ENCODE assay signal across 1 cellular context in the genomic region with DNA sequence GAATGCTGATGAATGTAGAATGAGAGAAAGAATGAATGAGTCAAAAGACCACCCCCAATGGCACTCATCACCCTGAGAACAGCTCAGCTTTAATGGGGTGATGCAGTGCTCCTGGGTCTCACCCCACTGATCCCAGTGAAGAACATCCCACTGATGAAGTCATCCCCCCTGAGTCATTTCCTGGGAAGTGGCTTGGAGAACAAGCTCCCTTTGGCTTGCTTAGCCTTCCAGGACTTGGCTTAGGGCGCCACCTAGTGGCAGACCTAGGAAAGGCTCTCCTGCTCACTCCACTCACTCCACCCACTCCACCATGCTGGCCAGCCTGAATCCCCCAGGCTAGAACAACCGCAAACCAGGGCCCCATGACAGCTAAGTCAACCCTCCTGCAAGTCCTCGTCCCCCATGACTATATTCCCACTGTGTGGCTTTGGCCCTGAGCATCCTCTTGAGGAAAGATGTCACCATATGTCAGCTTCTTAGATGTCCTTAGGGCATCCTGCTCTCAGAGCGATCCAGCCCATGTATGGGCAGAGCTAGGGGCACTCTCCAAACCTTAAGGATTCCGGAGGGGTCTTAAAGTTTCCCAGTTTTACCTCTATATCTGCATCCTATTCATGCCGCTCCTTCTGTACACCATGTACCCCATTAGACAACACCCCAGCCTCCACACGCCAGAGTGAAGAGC.
TF ChIP-seq lines count a peak whose summit lies in the region.

No MANE protein-coding gene starts in this region.

TF ChIP-seq in GM12878, 131 proteins besides CTCF, POLR2A, EP300 and RAD21:
- TF ChIP-seq ZSCAN29 (IDR thresholded peaks at IDR 0.05) (0 out of 2 replicates have a peak, but pooled peaks have one; percentile 3), POLR2AphosphoS2 (IDR thresholded peaks at IDR 0.05; ENCODE audit: low read depth, low read length) (no peak), IKZF2 (IDR thresholded peaks at IDR 0.05) (peak; percentile 81 to 83), ZNF207 (IDR thresholded peaks at IDR 0.05; ENCODE audit: borderline replicate concordance) (0 out of 2 replicates have a peak, but pooled peaks have one; percentile 45), SIN3A (IDR thresholded peaks at IDR 0.05; ENCODE audit: low read depth, low read length) (no peak), CHD2 (IDR thresholded peaks at IDR 0.05; ENCODE audit: borderline replicate concordance, low read depth, low read length) (0 out of 2 replicates have a peak, but pooled peaks have one; percentile 35), RELA (IDR thresholded peaks at IDR 0.05; ENCODE audit: borderline replicate concordance, partially characterized antibody) (peak; percentile 6), NBN (IDR thresholded peaks at IDR 0.05) (peak; percentile 66; the same call in 1 of the 2 replicates), ETV6 (conservative IDR thresholded peaks at IDR 0.05 in 1 of 2, IDR thresholded peaks at IDR 0.05 in 1 of 2; ENCODE audit: borderline replicate concordance in 1 of 2, low read depth in 1 of 2) (no peak), ATF7 (IDR thresholded peaks at IDR 0.05; ENCODE audit: low read depth) (peak; percentile 63), ESRRA (IDR thresholded peaks at IDR 0.05; ENCODE audit: low read length) (no peak), SMC3 (IDR thresholded peaks at IDR 0.05; ENCODE audit: borderline replicate concordance, low read length) (peak; percentile 97), POU2F2 (IDR thresholded peaks at IDR 0.05; ENCODE audit: borderline replicate concordance, low read depth, low read length) (0 out of 3 replicates have a peak, but pooled peaks have one; percentile 41), GATAD2B (conservative IDR thresholded peaks at IDR 0.05; ENCODE audit: low read depth) (peak; percentile 24; the same call in 1 of the 2 replicates), MTA2 (IDR thresholded peaks at IDR 0.05; ENCODE audit: low read depth) (peak; percentile 44; the same call in 1 of the 2 replicates), EED (IDR thresholded peaks at IDR 0.05; ENCODE audit: low read depth) (peak; percentile 91), PAX8 (IDR thresholded peaks at IDR 0.05) (no peak), IRF4 (IDR thresholded peaks at IDR 0.05; ENCODE audit: low read depth, low read length) (0 out of 2 replicates have a peak, but pooled peaks have one; percentile 35), PAX5 (IDR thresholded peaks at IDR 0.05; ENCODE audit: borderline replicate concordance, low read depth, low read length) (peak; percentile 40; the same call in 1 of the 2 replicates), YY1 (IDR thresholded peaks at IDR 0.05; ENCODE audit: low read depth, low read length) (peak; percentile 81; the same call in 1 of the 2 replicates), EGR1 (IDR thresholded peaks at IDR 0.05; ENCODE audit: borderline replicate concordance in 1 of 2, low read depth in 2 of 2, low read length in 2 of 2) (peak in 1 of 2 experiments; percentile 28; a peak in 1 of 3 replicates), JUNB (IDR thresholded peaks at IDR 0.05) (peak; percentile 19), IKZF1 (conservative IDR thresholded peaks at IDR 0.05) (peak; percentile 91), ZNF24 (IDR thresholded peaks at IDR 0.05) (peak; percentile 87)
- TF ChIP-seq, protein P1, sequence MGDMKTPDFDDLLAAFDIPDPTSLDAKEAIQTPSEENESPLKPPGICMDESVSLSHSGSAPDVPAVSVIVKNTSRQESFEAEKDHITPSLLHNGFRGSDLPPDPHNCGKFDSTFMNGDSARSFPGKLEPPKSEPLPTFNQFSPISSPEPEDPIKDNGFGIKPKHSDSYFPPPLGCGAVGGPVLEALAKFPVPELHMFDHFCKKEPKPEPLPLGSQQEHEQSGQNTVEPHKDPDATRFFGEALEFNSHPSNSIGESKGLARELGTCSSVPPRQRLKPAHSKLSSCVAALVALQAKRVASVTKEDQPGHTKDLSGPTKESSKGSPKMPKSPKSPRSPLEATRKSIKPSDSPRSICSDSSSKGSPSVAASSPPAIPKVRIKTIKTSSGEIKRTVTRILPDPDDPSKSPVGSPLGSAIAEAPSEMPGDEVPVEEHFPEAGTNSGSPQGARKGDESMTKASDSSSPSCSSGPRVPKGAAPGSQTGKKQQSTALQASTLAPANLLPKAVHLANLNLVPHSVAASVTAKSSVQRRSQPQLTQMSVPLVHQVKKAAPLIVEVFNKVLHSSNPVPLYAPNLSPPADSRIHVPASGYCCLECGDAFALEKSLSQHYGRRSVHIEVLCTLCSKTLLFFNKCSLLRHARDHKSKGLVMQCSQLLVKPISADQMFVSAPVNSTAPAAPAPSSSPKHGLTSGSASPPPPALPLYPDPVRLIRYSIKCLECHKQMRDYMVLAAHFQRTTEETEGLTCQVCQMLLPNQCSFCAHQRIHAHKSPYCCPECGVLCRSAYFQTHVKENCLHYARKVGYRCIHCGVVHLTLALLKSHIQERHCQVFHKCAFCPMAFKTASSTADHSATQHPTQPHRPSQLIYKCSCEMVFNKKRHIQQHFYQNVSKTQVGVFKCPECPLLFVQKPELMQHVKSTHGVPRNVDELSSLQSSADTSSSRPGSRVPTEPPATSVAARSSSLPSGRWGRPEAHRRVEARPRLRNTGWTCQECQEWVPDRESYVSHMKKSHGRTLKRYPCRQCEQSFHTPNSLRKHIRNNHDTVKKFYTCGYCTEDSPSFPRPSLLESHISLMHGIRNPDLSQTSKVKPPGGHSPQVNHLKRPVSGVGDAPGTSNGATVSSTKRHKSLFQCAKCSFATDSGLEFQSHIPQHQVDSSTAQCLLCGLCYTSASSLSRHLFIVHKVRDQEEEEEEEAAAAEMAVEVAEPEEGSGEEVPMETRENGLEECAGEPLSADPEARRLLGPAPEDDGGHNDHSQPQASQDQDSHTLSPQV (IDR thresholded peaks at IDR 0.05), result peak; percentile 63; the same call in 1 of the 2 replicates
- TF ChIP-seq, protein P2, sequence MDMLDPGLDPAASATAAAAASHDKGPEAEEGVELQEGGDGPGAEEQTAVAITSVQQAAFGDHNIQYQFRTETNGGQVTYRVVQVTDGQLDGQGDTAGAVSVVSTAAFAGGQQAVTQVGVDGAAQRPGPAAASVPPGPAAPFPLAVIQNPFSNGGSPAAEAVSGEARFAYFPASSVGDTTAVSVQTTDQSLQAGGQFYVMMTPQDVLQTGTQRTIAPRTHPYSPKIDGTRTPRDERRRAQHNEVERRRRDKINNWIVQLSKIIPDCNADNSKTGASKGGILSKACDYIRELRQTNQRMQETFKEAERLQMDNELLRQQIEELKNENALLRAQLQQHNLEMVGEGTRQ (IDR thresholded peaks at IDR 0.05; ENCODE audit: borderline replicate concordance, low read depth, low read length), result no peak
- TF ChIP-seq, protein P3, sequence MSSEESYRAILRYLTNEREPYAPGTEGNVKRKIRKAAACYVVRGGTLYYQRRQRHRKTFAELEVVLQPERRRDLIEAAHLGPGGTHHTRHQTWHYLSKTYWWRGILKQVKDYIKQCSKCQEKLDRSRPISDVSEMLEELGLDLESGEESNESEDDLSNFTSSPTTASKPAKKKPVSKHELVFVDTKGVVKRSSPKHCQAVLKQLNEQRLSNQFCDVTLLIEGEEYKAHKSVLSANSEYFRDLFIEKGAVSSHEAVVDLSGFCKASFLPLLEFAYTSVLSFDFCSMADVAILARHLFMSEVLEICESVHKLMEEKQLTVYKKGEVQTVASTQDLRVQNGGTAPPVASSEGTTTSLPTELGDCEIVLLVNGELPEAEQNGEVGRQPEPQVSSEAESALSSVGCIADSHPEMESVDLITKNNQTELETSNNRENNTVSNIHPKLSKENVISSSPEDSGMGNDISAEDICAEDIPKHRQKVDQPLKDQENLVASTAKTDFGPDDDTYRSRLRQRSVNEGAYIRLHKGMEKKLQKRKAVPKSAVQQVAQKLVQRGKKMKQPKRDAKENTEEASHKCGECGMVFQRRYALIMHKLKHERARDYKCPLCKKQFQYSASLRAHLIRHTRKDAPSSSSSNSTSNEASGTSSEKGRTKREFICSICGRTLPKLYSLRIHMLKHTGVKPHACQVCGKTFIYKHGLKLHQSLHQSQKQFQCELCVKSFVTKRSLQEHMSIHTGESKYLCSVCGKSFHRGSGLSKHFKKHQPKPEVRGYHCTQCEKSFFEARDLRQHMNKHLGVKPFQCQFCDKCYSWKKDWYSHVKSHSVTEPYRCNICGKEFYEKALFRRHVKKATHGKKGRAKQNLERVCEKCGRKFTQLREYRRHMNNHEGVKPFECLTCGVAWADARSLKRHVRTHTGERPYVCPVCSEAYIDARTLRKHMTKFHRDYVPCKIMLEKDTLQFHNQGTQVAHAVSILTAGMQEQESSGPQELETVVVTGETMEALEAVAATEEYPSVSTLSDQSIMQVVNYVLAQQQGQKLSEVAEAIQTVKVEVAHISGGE (CRISPR knock-in tag; IDR thresholded peaks at IDR 0.05), result no peak
- TF ChIP-seq, protein P4, sequence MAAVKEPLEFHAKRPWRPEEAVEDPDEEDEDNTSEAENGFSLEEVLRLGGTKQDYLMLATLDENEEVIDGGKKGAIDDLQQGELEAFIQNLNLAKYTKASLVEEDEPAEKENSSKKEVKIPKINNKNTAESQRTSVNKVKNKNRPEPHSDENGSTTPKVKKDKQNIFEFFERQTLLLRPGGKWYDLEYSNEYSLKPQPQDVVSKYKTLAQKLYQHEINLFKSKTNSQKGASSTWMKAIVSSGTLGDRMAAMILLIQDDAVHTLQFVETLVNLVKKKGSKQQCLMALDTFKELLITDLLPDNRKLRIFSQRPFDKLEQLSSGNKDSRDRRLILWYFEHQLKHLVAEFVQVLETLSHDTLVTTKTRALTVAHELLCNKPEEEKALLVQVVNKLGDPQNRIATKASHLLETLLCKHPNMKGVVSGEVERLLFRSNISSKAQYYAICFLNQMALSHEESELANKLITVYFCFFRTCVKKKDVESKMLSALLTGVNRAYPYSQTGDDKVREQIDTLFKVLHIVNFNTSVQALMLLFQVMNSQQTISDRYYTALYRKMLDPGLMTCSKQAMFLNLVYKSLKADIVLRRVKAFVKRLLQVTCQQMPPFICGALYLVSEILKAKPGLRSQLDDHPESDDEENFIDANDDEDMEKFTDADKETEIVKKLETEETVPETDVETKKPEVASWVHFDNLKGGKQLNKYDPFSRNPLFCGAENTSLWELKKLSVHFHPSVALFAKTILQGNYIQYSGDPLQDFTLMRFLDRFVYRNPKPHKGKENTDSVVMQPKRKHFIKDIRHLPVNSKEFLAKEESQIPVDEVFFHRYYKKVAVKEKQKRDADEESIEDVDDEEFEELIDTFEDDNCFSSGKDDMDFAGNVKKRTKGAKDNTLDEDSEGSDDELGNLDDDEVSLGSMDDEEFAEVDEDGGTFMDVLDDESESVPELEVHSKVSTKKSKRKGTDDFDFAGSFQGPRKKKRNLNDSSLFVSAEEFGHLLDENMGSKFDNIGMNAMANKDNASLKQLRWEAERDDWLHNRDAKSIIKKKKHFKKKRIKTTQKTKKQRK (IDR thresholded peaks at IDR 0.05; ENCODE audit: low read depth, low read length), result no peak
- TF ChIP-seq, protein P5, sequence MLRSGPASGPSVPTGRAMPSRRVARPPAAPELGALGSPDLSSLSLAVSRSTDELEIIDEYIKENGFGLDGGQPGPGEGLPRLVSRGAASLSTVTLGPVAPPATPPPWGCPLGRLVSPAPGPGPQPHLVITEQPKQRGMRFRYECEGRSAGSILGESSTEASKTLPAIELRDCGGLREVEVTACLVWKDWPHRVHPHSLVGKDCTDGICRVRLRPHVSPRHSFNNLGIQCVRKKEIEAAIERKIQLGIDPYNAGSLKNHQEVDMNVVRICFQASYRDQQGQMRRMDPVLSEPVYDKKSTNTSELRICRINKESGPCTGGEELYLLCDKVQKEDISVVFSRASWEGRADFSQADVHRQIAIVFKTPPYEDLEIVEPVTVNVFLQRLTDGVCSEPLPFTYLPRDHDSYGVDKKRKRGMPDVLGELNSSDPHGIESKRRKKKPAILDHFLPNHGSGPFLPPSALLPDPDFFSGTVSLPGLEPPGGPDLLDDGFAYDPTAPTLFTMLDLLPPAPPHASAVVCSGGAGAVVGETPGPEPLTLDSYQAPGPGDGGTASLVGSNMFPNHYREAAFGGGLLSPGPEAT (IDR thresholded peaks at IDR 0.05; ENCODE audit: low read depth), result peak; percentile 52; the same call in 1 of the 2 replicates
- TF ChIP-seq, protein P6, sequence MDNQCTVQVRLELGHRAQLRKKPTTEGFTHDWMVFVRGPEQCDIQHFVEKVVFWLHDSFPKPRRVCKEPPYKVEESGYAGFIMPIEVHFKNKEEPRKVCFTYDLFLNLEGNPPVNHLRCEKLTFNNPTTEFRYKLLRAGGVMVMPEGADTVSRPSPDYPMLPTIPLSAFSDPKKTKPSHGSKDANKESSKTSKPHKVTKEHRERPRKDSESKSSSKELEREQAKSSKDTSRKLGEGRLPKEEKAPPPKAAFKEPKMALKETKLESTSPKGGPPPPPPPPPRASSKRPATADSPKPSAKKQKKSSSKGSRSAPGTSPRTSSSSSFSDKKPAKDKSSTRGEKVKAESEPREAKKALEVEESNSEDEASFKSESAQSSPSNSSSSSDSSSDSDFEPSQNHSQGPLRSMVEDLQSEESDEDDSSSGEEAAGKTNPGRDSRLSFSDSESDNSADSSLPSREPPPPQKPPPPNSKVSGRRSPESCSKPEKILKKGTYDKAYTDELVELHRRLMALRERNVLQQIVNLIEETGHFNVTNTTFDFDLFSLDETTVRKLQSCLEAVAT (IDR thresholded peaks at IDR 0.05), result 0 out of 2 replicates have a peak, but pooled peaks have one; percentile 27
- TF ChIP-seq, protein P7, sequence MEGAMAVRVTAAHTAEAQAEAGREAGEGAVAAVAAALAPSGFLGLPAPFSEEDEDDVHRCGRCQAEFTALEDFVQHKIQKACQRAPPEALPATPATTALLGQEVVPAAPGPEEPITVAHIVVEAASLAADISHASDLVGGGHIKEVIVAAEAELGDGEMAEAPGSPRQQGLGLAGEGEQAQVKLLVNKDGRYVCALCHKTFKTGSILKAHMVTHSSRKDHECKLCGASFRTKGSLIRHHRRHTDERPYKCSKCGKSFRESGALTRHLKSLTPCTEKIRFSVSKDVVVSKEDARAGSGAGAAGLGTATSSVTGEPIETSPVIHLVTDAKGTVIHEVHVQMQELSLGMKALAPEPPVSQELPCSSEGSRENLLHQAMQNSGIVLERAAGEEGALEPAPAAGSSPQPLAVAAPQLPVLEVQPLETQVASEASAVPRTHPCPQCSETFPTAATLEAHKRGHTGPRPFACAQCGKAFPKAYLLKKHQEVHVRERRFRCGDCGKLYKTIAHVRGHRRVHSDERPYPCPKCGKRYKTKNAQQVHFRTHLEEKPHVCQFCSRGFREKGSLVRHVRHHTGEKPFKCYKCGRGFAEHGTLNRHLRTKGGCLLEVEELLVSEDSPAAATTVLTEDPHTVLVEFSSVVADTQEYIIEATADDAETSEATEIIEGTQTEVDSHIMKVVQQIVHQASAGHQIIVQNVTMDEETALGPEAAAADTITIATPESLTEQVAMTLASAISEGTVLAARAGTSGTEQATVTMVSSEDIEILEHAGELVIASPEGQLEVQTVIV (IDR thresholded peaks at IDR 0.05; ENCODE audit: borderline replicate concordance, partially characterized antibody), result no peak
